ENCODE assay signal across 10 cellular contexts in the genomic region with DNA sequence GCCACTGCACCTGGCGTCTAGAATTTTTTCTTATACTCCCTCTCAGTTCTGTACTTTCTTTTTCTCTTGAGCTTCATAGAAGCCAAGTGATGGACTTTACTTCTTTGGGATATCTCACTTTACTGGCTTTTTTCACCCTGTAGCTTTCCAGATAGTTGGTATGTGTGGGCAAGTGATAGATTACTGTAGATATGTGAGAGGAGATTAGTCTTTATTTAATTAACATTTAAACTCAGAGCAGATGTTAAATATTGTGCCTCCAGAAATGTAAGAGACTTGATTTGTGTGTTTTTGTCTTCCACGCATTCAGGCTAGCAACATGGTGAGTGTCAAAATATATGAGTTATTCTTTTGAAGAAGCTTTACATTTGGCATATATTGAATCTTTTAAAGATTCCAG. TPM values are rescaled to one million over a fixed set of nuclear protein-coding genes. Genes with fewer than 3 reads are reported as not detected.
"Had no signal": no experiment of that assay in that cellular context is flagged by ENCODE, and none has a peak within 500 bp of the region (broad histone marks: within the 10 kb centered on the region; RNA-seq: fewer than 3 reads in every experiment).

No MANE protein-coding gene starts in this region.

- DNase-seq: GM23248, GOT3, H7, HFFc6, IMR-90 had no signal

- H3K9ac ChIP-seq: GM23248 had no signal

- H3K9me3 ChIP-seq: HAP-1 had no signal

- H3K4me3 ChIP-seq: GM23248, HAP-1, K562 had no signal

- H3K27ac ChIP-seq: GM23248 had no signal

- H3K4me1 ChIP-seq: HAP-1 had no signal

- H3K27ac Mint-ChIP-seq: HFFc6 had no signal

- H3K9me3 Mint-ChIP-seq: HFFc6 had no signal

- ATAC-seq: HCT116, K562 had no signal

- H3K4me3 Mint-ChIP-seq: HFFc6 had no signal

- H2AFZ ChIP-seq: GM23248 had no signal

RNA-seq across cellular contexts. Expression of a gene that starts 39.5 kb away (rescaled TPM):
- total RNA-seq: GM23248, H4, H7, HFFc6, HT-29, IMR-90, K562 had no signal
- polyA plus RNA-seq: GM23248, IMR-90 had no signal

RNA-seq across cellular contexts. Expression of a gene that starts 50.5 kb away (rescaled TPM):
- total RNA-seq: GM23248 had no signal
